Comparison of ENCODE assay signal across 8 cellular contexts in genomic region chr6:42782689-42783176, GRCh38. TPM values are rescaled to one million over a fixed set of nuclear protein-coding genes. Genes with fewer than 3 reads are reported as not detected.
DNase-seq lines count a peak whose midpoint lies in the region; ATAC-seq, FAIRE-seq and TF ChIP-seq lines count a peak whose summit lies in the region.

No MANE protein-coding gene starts in this region.

- H3K4me3 ChIP-seq in HAP-1: peak overlapping the region; percentile 74
- peak overlapping the region; percentile 77 for H3K4me3 ChIP-seq in K562
- H3K4me3 ChIP-seq in iPS-11a (ENCODE audit: low read depth, low read length): peak overlapping the region; percentile 82

- in situ Hi-C loops in HAP-1 (cut with MboI; ENCODE audit: low sequenced_read_pairs) (no loop called here), K562 (cut with MboI) (no loop called here)

- H3K9me3 ChIP-seq in HAP-1 (no peaks in the 10 kb centered on the region), K562 (replicated peaks; ENCODE audit: control insufficient read depth, insufficient read depth, low read depth, low read length) (no peaks in the 10 kb centered on the region)

- ATAC-seq in K562 (peak; percentile 45), sciatic nerve (peak; percentile 84), HG02571 (IDR thresholded peaks at IDR 0.05; ENCODE audit: unreplicated experiment) (no peak)

- TF ChIP-seq POLR2A in K562 (conservative IDR thresholded peaks at IDR 0.05): peak; percentile 86

- H3K27me3 ChIP-seq in HAP-1 (ENCODE audit: low read depth) (no peaks in the 10 kb centered on the region), K562 (ENCODE audit: control insufficient read depth in 2 of 2, insufficient read depth in 2 of 2, low read length in 2 of 2) (no peaks in the 10 kb centered on the region)

- DNase-seq in D721Med (ENCODE audit: insufficient read length, low spot score) (peak; percentile 39), HAP-1 (ENCODE audit: low spot score in 2 of 2) (peak; percentile 87 to 89), NCI-H2029 (lab: John Stamatoyannopoulos, UW) (peak; percentile 82), UCSD-AML1 (lab: John Stamatoyannopoulos, UW; ENCODE audit: unreplicated experiment) (peak; percentile 76), K562 (ENCODE audit: extremely low read depth in 1 of 4, low spot score in 3 of 4) (peak; percentile 87 to 92 (median 90)), sciatic nerve (ENCODE audit: low spot score) (peak; percentile 89)

- no peaks in the 10 kb centered on the region for H3K9me1 ChIP-seq in K562 (ENCODE audit: control insufficient read depth, insufficient read depth, low read length)

- H2AFZ ChIP-seq in K562 (ENCODE audit: low read depth, low read length): peak overlapping the region; percentile 68

- peak overlapping the region; percentile 80; the same call in 1 of the 2 replicates for H3K4me2 ChIP-seq in K562 (ENCODE audit: insufficient read depth, low read length)

- H3K9ac ChIP-seq in K562 (ENCODE audit: insufficient read depth in 1 of 2, low read depth in 2 of 2, low read length in 2 of 2): peak overlapping the region; percentile 95 to 99

- no peak; the same call in 1 of the 2 replicates for TF ChIP-seq EP300 in K562 (IDR thresholded peaks at IDR 0.05; ENCODE audit: low read length)

- no peak for TF ChIP-seq RAD21 in K562 (CRISPR knock-in tag; conservative IDR thresholded peaks at IDR 0.05 in 1 of 2, IDR thresholded peaks at IDR 0.05 in 1 of 2)

- intact Hi-C loops in K562 (cut with micrococcal nuclease) (loop anchor here (1.0 kb wide), 2 partner anchors 36 to 95 kb away; partner anchors contain the start of gene TBCC), sciatic nerve (cut with DNase I) (no loop called here)

- TF ChIP-seq CTCF in D721Med (IDR thresholded peaks at IDR 0.05; ENCODE audit: insufficient read depth, missing control alignments): no peak
- no peak for TF ChIP-seq CTCF in K562 (IDR thresholded peaks at IDR 0.05 in 2 of 3, conservative IDR thresholded peaks at IDR 0.05 in 1 of 3; ENCODE audit: insufficient read depth in 2 of 3, low read depth in 1 of 3, low read length in 3 of 3)

- no peaks in the 10 kb centered on the region for H4K20me1 ChIP-seq in K562 (replicated peaks; ENCODE audit: control insufficient read depth, insufficient read depth, low read length)

- POLR2A ChIA-PET in K562 (lab: Yijun Ruan, JAX): interaction anchor here (0.6 to 8.5 kb wide), 18 partner anchors 8 to 1081 kb away, joined by 3 to 73 read pairs (median 4); partner anchors contain the start of genes RPL7L1, TBCC and UBR2

- H3K36me3 ChIP-seq in HAP-1 (replicated peaks) (no peaks in the 10 kb centered on the region), K562 (ENCODE audit: control insufficient read depth, insufficient read depth, low read length) (no peaks in the 10 kb centered on the region)

- peaks cover 68% of the 10 kb centered on the region for H3K79me2 ChIP-seq in K562 (ENCODE audit: control insufficient read depth, insufficient read depth, low read length)

- H3K27ac ChIP-seq in K562 (ENCODE audit: extremely low read depth, low read depth, low read length): peak overlapping the region; percentile 91

- FAIRE-seq in D721Med (lab: Jason Lieb, UNC): no peak
- no peak for FAIRE-seq in K562 (lab: Jason Lieb, UNC)

- BruUV-seq in K562 (replicated peaks; lab: Mats Ljungman, UMichigan): no TSS peak

- CTCF ChIA-PET in K562 (lab: Yijun Ruan, JAX; ENCODE audit: low intra/inter-chr PET ratio): no interaction called here

- peaks cover 21% of the 10 kb centered on the region for H3K4me1 ChIP-seq in HAP-1
- H3K4me1 ChIP-seq in K562 (replicated peaks in 1 of 2; ENCODE audit: control insufficient read depth in 2 of 2, insufficient read depth in 2 of 2, low read length in 2 of 2): peaks cover 35 to 53% of the 10 kb centered on the region in 2 experiments

- WGBS in K562 (ENCODE audit: insufficient coverage, low coverage, missing lambda C conversion rate): 0% methylated on average over 13 of the region's 51 CpGs

TF ChIP-seq in K562, 482 proteins besides CTCF, POLR2A, EP300 and RAD21 (continues in another document):
- TF ChIP-seq ZNF224 (CRISPR knock-in tag; IDR thresholded peaks at IDR 0.05) (no peak), ZFPM2 (CRISPR knock-in tag; IDR thresholded peaks at IDR 0.05) (no peak), PHB (CRISPR knock-in tag; IDR thresholded peaks at IDR 0.05) (0 out of 2 replicates have a peak, but pooled peaks have one; percentile 20), POLR2H (tag; IDR thresholded peaks at IDR 0.05; ENCODE audit: low read depth) (peak; percentile 85), POLR2B (IDR thresholded peaks at IDR 0.05; ENCODE audit: low read depth, partially characterized antibody) (peak; percentile 86), KLF6 (CRISPR knock-in tag; IDR thresholded peaks at IDR 0.05; ENCODE audit: borderline replicate concordance) (0 out of 2 replicates have a peak, but pooled peaks have one; percentile 11), ELF1 (tag; IDR thresholded peaks at IDR 0.05) (0 out of 2 replicates have a peak, but pooled peaks have one; percentile 12), ZBTB7A (IDR thresholded peaks at IDR 0.05; ENCODE audit: borderline replicate concordance, control insufficient read depth, low read depth, low read length) (peak; percentile 49; the same call in 1 of the 2 replicates), MTA1 (IDR thresholded peaks at IDR 0.05; ENCODE audit: borderline replicate concordance) (no peak), DNMT1 (IDR thresholded peaks at IDR 0.05) (no peak), POLR2AphosphoS5 (IDR thresholded peaks at IDR 0.05; ENCODE audit: control insufficient read depth, insufficient read depth, low read depth, low read length) (peak; percentile 84), MLLT1 (IDR thresholded peaks at IDR 0.05) (peak; percentile 78 to 89; a peak in 3 of 4 replicates), OTX1 (CRISPR knock-in tag; IDR thresholded peaks at IDR 0.05) (peak; percentile 64; the same call in 1 of the 2 replicates), ZNF263 (CRISPR knock-in tag; IDR thresholded peaks at IDR 0.05; ENCODE audit: borderline replicate concordance) (peak; percentile 26; the same call in 1 of the 2 replicates), LEF1 (IDR thresholded peaks at IDR 0.05) (peak; percentile 24; the same call in 1 of the 2 replicates), SMAD4 (CRISPR knock-in tag; conservative IDR thresholded peaks at IDR 0.05) (0 out of 2 replicates have a peak, but pooled peaks have one; percentile 2)

RNA-seq across cellular contexts. Expression of gene BICRAL, which starts 0.9 kb away (rescaled TPM):
- total RNA-seq in K562 (2011; cell fraction: chromatin; rRNA removed; ENCODE audit: low replicate concordance): 17.0 and 22.8 TPM in 2 replicates
- 9.5 TPM in 2 replicates for total RNA-seq in K562 (2011; cell fraction: nucleolus; rRNA removed)
- 13.6 and 16.9 TPM in 2 replicates for total RNA-seq in K562 (2011; cell fraction: nucleoplasm; rRNA removed)
- 3.7 and 4.4 TPM in 2 replicates for total RNA-seq in K562 (2014; rRNA removed)
- total RNA-seq in K562 (2014; rRNA removed; fragmentation: Illumina TruSeq; extraction: Trizol): 5.6 and 6.6 TPM in 2 replicates
- total RNA-seq in K562 (2015; rRNA removed; fragmentation: Illumina TruSeq; extraction: Trizol): 5.2 and 5.7 TPM in 2 replicates
- total RNA-seq in K562 (2021): 9.2 and 10.2 TPM in 2 replicates
- 10.1 and 11.9 TPM in 2 replicates for polyA plus RNA-seq in K562 (2011; rRNA removed)
- polyA plus RNA-seq in K562 (2011; cell fraction: cytosol; rRNA removed): 9.1 and 13.7 TPM in 2 replicates
- polyA plus RNA-seq in K562 (2011; cell fraction: nucleus; rRNA removed): 7.7 and 9.2 TPM in 2 replicates
- 5.7 and 7.4 TPM in 2 replicates for polyA plus RNA-seq in K562 (2012)
- 9.7 and 10.4 TPM in 2 replicates for polyA plus RNA-seq in K562 (2014; fragmentation: Illumina TruSeq; extraction: Trizol)
- polyA plus RNA-seq in K562 (2014; fragmentation: Nextera tagmentation; extraction: Ambion mirVana): 1 to 10 TPM; 1.2 to 1.4 TPM
- 5.3 and 6.2 TPM in 2 replicates for polyA plus RNA-seq in K562 (2014; rRNA removed)
- 23.8 and 24.3 TPM in 2 replicates for polyA minus RNA-seq in K562 (2011; rRNA and poly(A)+ RNA removed)
- 10.1 and 10.7 TPM in 2 replicates for polyA minus RNA-seq in K562 (2011; cell fraction: cytosol; rRNA and poly(A)+ RNA removed)
- polyA minus RNA-seq in K562 (2011; cell fraction: nucleus; rRNA and poly(A)+ RNA removed): 4.3 and 9.6 TPM in 2 replicates
- total RNA-seq in sciatic nerve: 27.7 TPM

RNA-seq across cellular contexts. Expression of gene TBCC, which starts 36.8 kb away (rescaled TPM):
- 19.4 and 28.3 TPM in 2 replicates for total RNA-seq in K562 (2011; cell fraction: chromatin; rRNA removed; ENCODE audit: low replicate concordance)
- 29.3 and 40.5 TPM in 2 replicates for total RNA-seq in K562 (2011; cell fraction: nucleolus; rRNA removed)
- total RNA-seq in K562 (2011; cell fraction: nucleoplasm; rRNA removed): 32.5 and 32.9 TPM in 2 replicates
- 34.1 and 55.1 TPM in 2 replicates for total RNA-seq in K562 (2014; rRNA removed)
- 16.1 and 20.9 TPM in 2 replicates for total RNA-seq in K562 (2014; rRNA removed; fragmentation: Illumina TruSeq; extraction: Trizol)
- total RNA-seq in K562 (2015; rRNA removed; fragmentation: Illumina TruSeq; extraction: Trizol): 31.3 and 31.9 TPM in 2 replicates
- total RNA-seq in K562 (2021): 27.8 and 28.7 TPM in 2 replicates
- 16.5 and 19.5 TPM in 2 replicates for polyA plus RNA-seq in K562 (2011; rRNA removed)
- 20.2 and 26.4 TPM in 2 replicates for polyA plus RNA-seq in K562 (2011; cell fraction: cytosol; rRNA removed)
- 28.2 and 28.3 TPM in 2 replicates for polyA plus RNA-seq in K562 (2011; cell fraction: nucleus; rRNA removed)
- polyA plus RNA-seq in K562 (2012): 24.3 and 30.8 TPM in 2 replicates
- 23.3 and 24.8 TPM in 2 replicates for polyA plus RNA-seq in K562 (2014; fragmentation: Illumina TruSeq; extraction: Trizol)
- 1 to 10 TPM; 2.8 to 5.0 TPM for polyA plus RNA-seq in K562 (2014; fragmentation: Nextera tagmentation; extraction: Ambion mirVana)
- polyA plus RNA-seq in K562 (2014; rRNA removed): 28.9 and 29.5 TPM in 2 replicates
- polyA minus RNA-seq in K562 (2011; rRNA and poly(A)+ RNA removed): 5.2 and 6.0 TPM in 2 replicates
- polyA minus RNA-seq in K562 (2011; cell fraction: cytosol; rRNA and poly(A)+ RNA removed): 8.4 and 9.8 TPM in 2 replicates
- 8.9 and 15.4 TPM in 2 replicates for polyA minus RNA-seq in K562 (2011; cell fraction: nucleus; rRNA and poly(A)+ RNA removed)
- total RNA-seq in sciatic nerve: 12.7 TPM

Comparison
In these comparisons a context has a peak if more than half of its experiments do, and no peak if none do; other contexts are left out.
1. DNase-seq: peak in every context shown above with its lines; median percentile 90 in K562; 89 in sciatic nerve; 88 in HAP-1; 82 in NCI-H2029; 76 in UCSD-AML1; 39 in D721Med.